8 cellular contexts compared by ENCODE assay signal in genomic region chr1:61083799-61084385, GRCh38. TPM values are rescaled to one million over a fixed set of nuclear protein-coding genes. Genes with fewer than 3 reads are reported as not detected.
DNase-seq lines count a peak whose midpoint lies in the region; ATAC-seq and FAIRE-seq lines count a peak whose summit lies in the region.

No MANE protein-coding gene starts in this region.

- DNase-seq in NCI-H1694 treated with DMSO at 0.1 percent for 48 hours (lab: John Stamatoyannopoulos, UW): peak; percentile 50
- no peak for DNase-seq in NCI-H1694 (lab: John Stamatoyannopoulos, UW)
- DNase-seq in activated naive CD8-positive, alpha-beta T cell treated with anti-CD3 and anti-CD28 coated beads, Interleukin-2, amount 10 ng/mL, durations not matched to agents 7 days and 5 days: no peak
- DNase-seq in stimulated activated naive CD8-positive, alpha-beta T cell treated with anti-CD3 and anti-CD28 coated beads, Interleukin-15, amount 100 ng/mL, for 72 hours: no peak
- DNase-seq in NCI-H510A treated with DMSO at 0.1 percent for 48 hours (lab: John Stamatoyannopoulos, UW): no peak
- no peak for DNase-seq in NCI-H748 treated with DMSO at 0.1 percent for 48 hours (lab: John Stamatoyannopoulos, UW)

- peaks cover 23% of the 10 kb centered on the region for H3K4me1 Mint-ChIP-seq in activated naive CD8-positive, alpha-beta T cell treated with anti-CD3 and anti-CD28 coated beads, Interleukin-2, amount 10 ng/mL, durations not matched to agents 7 days and 5 days
- H3K4me1 Mint-ChIP-seq in stimulated activated naive CD8-positive, alpha-beta T cell treated with anti-CD3 and anti-CD28 coated beads, Interleukin-15, amount 100 ng/mL, for 72 hours: peaks cover 34% of the 10 kb centered on the region

- H3K27ac Mint-ChIP-seq in activated naive CD8-positive, alpha-beta T cell treated with anti-CD3 and anti-CD28 coated beads, Interleukin-2, amount 10 ng/mL, durations not matched to agents 7 days and 5 days: peak overlapping the region; percentile 66
- peak overlapping the region; percentile 8 to 90 for H3K27ac Mint-ChIP-seq in stimulated activated naive CD8-positive, alpha-beta T cell treated with anti-CD3 and anti-CD28 coated beads, Interleukin-15, amount 100 ng/mL, for 72 hours

- H3K4me3 Mint-ChIP-seq in activated naive CD8-positive, alpha-beta T cell treated with anti-CD3 and anti-CD28 coated beads, Interleukin-2, amount 10 ng/mL, durations not matched to agents 7 days and 5 days: peak overlapping the region; percentile 85
- peak overlapping the region; percentile 87 to 89 for H3K4me3 Mint-ChIP-seq in stimulated activated naive CD8-positive, alpha-beta T cell treated with anti-CD3 and anti-CD28 coated beads, Interleukin-15, amount 100 ng/mL, for 72 hours

- peaks cover 58% of the 10 kb centered on the region for H3K27me3 Mint-ChIP-seq in activated naive CD8-positive, alpha-beta T cell treated with anti-CD3 and anti-CD28 coated beads, Interleukin-2, amount 10 ng/mL, durations not matched to agents 7 days and 5 days
- peaks cover 30% of the 10 kb centered on the region for H3K27me3 Mint-ChIP-seq in stimulated activated naive CD8-positive, alpha-beta T cell treated with anti-CD3 and anti-CD28 coated beads, Interleukin-15, amount 100 ng/mL, for 72 hours

- POLR2A ChIA-PET in activated naive CD8-positive, alpha-beta T cell treated with anti-CD3 and anti-CD28 coated beads, Interleukin-2, amount 10 ng/mL, durations not matched to agents 7 days and 5 days (lab: Charles Lee): no interaction called here

- H3K36me3 Mint-ChIP-seq in activated naive CD8-positive, alpha-beta T cell treated with anti-CD3 and anti-CD28 coated beads, Interleukin-2, amount 10 ng/mL, durations not matched to agents 7 days and 5 days: peaks cover 4% of the 10 kb centered on the region

- ATAC-seq in activated naive CD8-positive, alpha-beta T cell treated with anti-CD3 and anti-CD28 coated beads, Interleukin-2, amount 10 ng/mL, durations not matched to agents 7 days and 5 days (ENCODE audit: low read depth): no peak
- ATAC-seq in stimulated activated naive CD8-positive, alpha-beta T cell treated with anti-CD3 and anti-CD28 coated beads, Interleukin-15, amount 100 ng/mL, for 72 hours: no peak
- no peak for ATAC-seq in HG02973 (IDR thresholded peaks at IDR 0.05; ENCODE audit: unreplicated experiment)

- FAIRE-seq in islet of Langerhans (lab: Jason Lieb, UNC): peak; percentile 62

- no peaks in the 10 kb centered on the region for H3K9me3 Mint-ChIP-seq in activated naive CD8-positive, alpha-beta T cell treated with anti-CD3 and anti-CD28 coated beads, Interleukin-2, amount 10 ng/mL, durations not matched to agents 7 days and 5 days
- H3K9me3 Mint-ChIP-seq in stimulated activated naive CD8-positive, alpha-beta T cell treated with anti-CD3 and anti-CD28 coated beads, Interleukin-15, amount 100 ng/mL, for 72 hours: no peaks in the 10 kb centered on the region

RNA-seq across cellular contexts. Expression of gene NFIA, which starts 1.5 kb away (rescaled TPM):
- 1 to 10 TPM; 4.2 to 5.7 TPM for total RNA-seq in activated naive CD8-positive, alpha-beta T cell treated with anti-CD3 and anti-CD28 coated beads, Interleukin-2, amount 10 ng/mL, durations not matched to agents 7 days and 5 days
